ENCODE assay signal across 8 cellular contexts in the genomic region with DNA sequence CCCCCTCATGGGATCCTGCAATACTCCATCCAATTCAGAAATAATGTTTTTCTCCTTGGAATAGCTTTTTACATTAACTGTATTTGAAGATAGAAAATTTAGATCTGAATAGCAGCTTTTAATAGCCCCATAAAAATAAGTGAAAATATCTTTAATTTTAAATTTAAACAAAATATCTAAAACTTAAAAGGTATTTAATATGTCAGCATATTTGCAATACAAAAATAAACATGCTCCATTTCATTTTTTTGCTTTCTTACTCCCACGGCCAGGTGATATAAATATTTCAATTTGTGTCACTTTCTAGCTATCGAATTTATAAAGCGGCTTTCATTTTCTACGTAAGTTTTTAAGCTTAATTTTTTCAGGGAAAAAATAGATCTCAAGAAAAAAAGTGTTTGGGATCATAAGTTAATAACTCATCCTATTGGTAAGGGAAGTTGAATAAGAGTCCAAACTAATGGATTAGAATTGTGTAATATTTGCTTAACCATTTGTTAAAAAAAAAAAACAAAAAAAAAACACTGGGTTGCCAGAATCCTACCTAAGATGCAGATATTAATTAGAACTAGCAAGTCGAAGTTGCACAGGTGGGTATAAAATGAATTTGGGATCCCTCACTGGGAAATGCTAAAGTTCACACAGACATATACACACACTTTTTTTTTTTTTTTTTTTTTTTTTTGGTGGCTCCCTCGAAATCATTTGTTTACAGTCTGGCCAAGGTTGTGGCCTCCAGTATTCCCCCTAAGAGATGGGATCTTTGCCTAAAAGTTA. TPM values are rescaled to one million over a fixed set of nuclear protein-coding genes. Genes with fewer than 3 reads are reported as not detected.
DNase-seq lines count a peak whose midpoint lies in the region; ATAC-seq and TF ChIP-seq lines count a peak whose summit lies in the region.

No MANE protein-coding gene starts in this region.

- no peak for TF ChIP-seq POLR2A in vagina (IDR thresholded peaks at IDR 0.05)

- ATAC-seq in heart right ventricle = no peak
- ATAC-seq in left ventricle myocardium superior = no peak

- H3K36me3 ChIP-seq in heart right ventricle (peaks cover 0 to 7% (median 0%) of the 10 kb centered on the region in 9 donors), brain microvascular endothelial cell (replicated peaks) (no peaks in the 10 kb centered on the region), mesodermal cell (ENCODE audit: control insufficient read depth, insufficient read depth, low read length) (peaks cover 21% of the 10 kb centered on the region), vagina (no peaks in the 10 kb centered on the region)

- H3K4me3 ChIP-seq in heart right ventricle = peak overlapping the region; percentile 46 to 81 (median 62)
- peak overlapping the region; percentile 85 for H3K4me3 ChIP-seq in brain microvascular endothelial cell (ENCODE audit: low read depth, low read length)
- H3K4me3 ChIP-seq in mesodermal cell (ENCODE audit: extremely low read depth, insufficient read depth, low read length, poor library complexity, severe bottlenecking) = peak overlapping the region; percentile 89
- H3K4me3 ChIP-seq in vagina = peak overlapping the region; percentile 65 to 71

- H3K9me3 ChIP-seq in heart right ventricle = no peaks in the 10 kb centered on the region
- no peaks in the 10 kb centered on the region for H3K9me3 ChIP-seq in mesodermal cell (ENCODE audit: control insufficient read depth, low read length)
- H3K9me3 ChIP-seq in vagina = no peaks in the 10 kb centered on the region

- peaks cover 15 to 54% (median 47%) of the 10 kb centered on the region in 9 donors for H3K4me1 ChIP-seq in heart right ventricle
- H3K4me1 ChIP-seq in mesodermal cell (ENCODE audit: control insufficient read depth, insufficient read depth, low read length, poor library complexity, severe bottlenecking) = peaks cover 11% of the 10 kb centered on the region
- peaks cover 36% of the 10 kb centered on the region for H3K4me1 ChIP-seq in vagina

- in situ Hi-C loops in brain microvascular endothelial cell (cut with HindIII; ENCODE audit: low pct_ligation_motif_present, low sequenced_read_pairs) = no loop called here

- DNase-seq in heart right ventricle (no peak), left ventricle myocardium superior (no peak), brain microvascular endothelial cell (no peak), vagina (ENCODE audit: extremely low spot score in 2 of 2) (no peak), globus pallidus (ENCODE audit: low spot score) (no peak), hippocampal formation (lab: John Stamatoyannopoulos, UW) (no peak)
- DNase-seq in activated CD4-positive, CD25-positive, alpha-beta regulatory T cell (lab: John Stamatoyannopoulos, UW) = no peak

- H3K27ac ChIP-seq in heart right ventricle (peak overlapping the region; percentile 88 to 100 (median 95)), brain microvascular endothelial cell (peak overlapping the region; percentile 93), mesodermal cell (ENCODE audit: low read depth, low read length, severe bottlenecking) (peak overlapping the region; percentile 99), vagina (peak overlapping the region; percentile 99)

- intact Hi-C loops in heart right ventricle (cut with DNase I) = loop anchor here in 1 of 10 donors (5.0 kb wide), 1 partner anchor 37 kb away; no protein-coding TSS in a partner anchor
- intact Hi-C loops in left ventricle myocardium superior (cut with micrococcal nuclease) = no loop called here
- intact Hi-C loops in vagina (cut with DNase I) = no loop called here

- H3K27me3 ChIP-seq in heart right ventricle (no peaks in the 10 kb centered on the region), brain microvascular endothelial cell (replicated peaks) (no peaks in the 10 kb centered on the region), vagina (no peaks in the 10 kb centered on the region)

- 53 to 55% methylated on average over 6 of the region's 6 CpGs for WGBS in heart right ventricle, 2 donors
- 50% methylated on average over 2 of the region's 6 CpGs; no CpG with 5 or more reads in 1 of the 2 experiments for WGBS in mesodermal cell (ENCODE audit: insufficient coverage in 2 of 2), 2 experiments

- no peak for TF ChIP-seq CTCF in heart right ventricle (IDR thresholded peaks at IDR 0.05)
- no peak for TF ChIP-seq CTCF in brain microvascular endothelial cell (IDR thresholded peaks at IDR 0.05; ENCODE audit: low read depth, low read length, missing control alignments)
- TF ChIP-seq CTCF in vagina (IDR thresholded peaks at IDR 0.05) = no peak

RNA-seq across cellular contexts. Expression of gene PPP2R5C, which starts 47.6 kb away (rescaled TPM):
- 100 to 1,000 TPM; 183 to 257 (median 224) TPM for total RNA-seq in heart right ventricle
- polyA plus RNA-seq in heart right ventricle = 100 to 1,000 TPM in 1 of 2 donors, 10 to 100 TPM in 1; 66.8 to 157 TPM
- 211 TPM for total RNA-seq in left ventricle myocardium superior
- polyA plus RNA-seq in mesodermal cell (2013, experiment 1 of 2) = 135 TPM
- 143 TPM for polyA plus RNA-seq in mesodermal cell (2013, experiment 2 of 2)
- total RNA-seq in vagina = 88.1 TPM
